In genomic region chr9:91530829-91531228, GRCh38 we compare ENCODE assay signal across 17 cellular contexts.
"Had no signal": no experiment of that assay in that cellular context is flagged by ENCODE, and none has a peak within 500 bp of the region (broad histone marks: within the 10 kb centered on the region; RNA-seq: fewer than 3 reads in every experiment).

No MANE protein-coding gene starts in this region.

- H3K36me3 ChIP-seq: tibial artery had no signal

- H3K27me3 ChIP-seq: tibial artery had no signal

- H3K4me3 ChIP-seq: mucosa of descending colon, tibial artery had no signal

- H3K9me3 Mint-ChIP-seq: activated CD4-positive, alpha-beta T cell treated with anti-CD3 and anti-CD28 coated beads, Interleukin-2, amount 10 ng/mL, durations not matched to agents 24 days and 14 days; central memory CD8-positive, alpha-beta T cell had no signal

- H3K9me3 ChIP-seq: mucosa of descending colon, tibial artery had no signal

- H3K9ac ChIP-seq: parathyroid adenoma had no signal

- H3K27ac ChIP-seq: epithelial cell of prostate, parathyroid adenoma, tibial artery had no signal

- DNase-seq: activated CD4-positive, alpha-beta T cell treated with anti-CD3 and anti-CD28 coated beads, Interleukin-2, amount 10 ng/mL, durations not matched to agents 24 days and 14 days; activated CD4-positive, CD25-positive, alpha-beta regulatory T cell; activated CD8-positive, alpha-beta memory T cell treated with anti-CD3 and anti-CD28 coated beads, Interleukin-2, amount 50 U/mL, for 4 hours; activated CD8-positive, alpha-beta T cell treated with anti-CD3 and anti-CD28 coated beads, Interleukin-2, amount 10 ng/mL, durations not matched to agents 7 days and 5 days; activated effector memory CD4-positive, alpha-beta T cell treated with anti-CD3 and anti-CD28 coated beads, Interleukin-2, amount 50 U/mL, for 16 hours; activated T-cell treated with anti-CD3 and anti-CD28 coated beads, Interleukin-2, amount 50 U/mL, for 48 hours; effector CD8-positive, alpha-beta T cell; mucosa of descending colon; naive thymus-derived CD4-positive, alpha-beta T cell; stimulated activated CD4-positive, alpha-beta T cell treated with anti-CD3 and anti-CD28 coated beads, Interleukin-2, amount 100 ng/mL, for 48 hours; stimulated activated naive B cell treated with anti-CD40 and anti-IgM and Interleukin-4, amounts not matched to agents 10 μg/mL and 1 μg/mL and 100 μg/mL, for 72 hours; tibial artery had no signal

- H3K4me1 Mint-ChIP-seq: activated CD4-positive, alpha-beta T cell treated with anti-CD3 and anti-CD28 coated beads, Interleukin-2, amount 10 ng/mL, durations not matched to agents 24 days and 14 days; activated naive CD4-positive, alpha-beta T cell treated with anti-CD3 and anti-CD28 coated beads, Interleukin-2, amount 50 U/mL, for 24 hours; brain; central memory CD8-positive, alpha-beta T cell; naive thymus-derived CD4-positive, alpha-beta T cell; stimulated activated naive B cell treated with anti-CD40 and anti-IgM and Interleukin-4, amounts not matched to agents 10 μg/mL and 1 μg/mL and 100 μg/mL, for 72 hours had no signal

- H3K4me1 ChIP-seq: parathyroid adenoma, tibial artery had no signal

- H3K36me3 Mint-ChIP-seq: activated naive CD4-positive, alpha-beta T cell treated with anti-CD3 and anti-CD28 coated beads, Interleukin-2, amount 50 U/mL, for 24 hours; brain; naive thymus-derived CD4-positive, alpha-beta T cell; stimulated activated naive B cell treated with anti-CD40 and anti-IgM and Interleukin-4, amounts not matched to agents 10 μg/mL and 1 μg/mL and 100 μg/mL, for 72 hours had no signal

- ATAC-seq: activated CD8-positive, alpha-beta T cell treated with anti-CD3 and anti-CD28 coated beads, Interleukin-2, amount 10 ng/mL, durations not matched to agents 7 days and 5 days; mucosa of descending colon; naive thymus-derived CD4-positive, alpha-beta T cell; stimulated activated naive B cell treated with anti-CD40 and anti-IgM and Interleukin-4, amounts not matched to agents 10 μg/mL and 1 μg/mL and 100 μg/mL, for 72 hours had no signal

- H3K27ac Mint-ChIP-seq: activated CD4-positive, alpha-beta T cell treated with anti-CD3 and anti-CD28 coated beads, Interleukin-2, amount 10 ng/mL, durations not matched to agents 24 days and 14 days; activated CD8-positive, alpha-beta T cell treated with anti-CD3 and anti-CD28 coated beads, Interleukin-2, amount 10 ng/mL, durations not matched to agents 7 days and 5 days; activated naive CD4-positive, alpha-beta T cell treated with anti-CD3 and anti-CD28 coated beads, Interleukin-2, amount 50 U/mL, for 24 hours; brain; naive thymus-derived CD4-positive, alpha-beta T cell; stimulated activated naive B cell treated with anti-CD40 and anti-IgM and Interleukin-4, amounts not matched to agents 10 μg/mL and 1 μg/mL and 100 μg/mL, for 72 hours had no signal

- H3K4me3 Mint-ChIP-seq: activated CD4-positive, alpha-beta T cell treated with anti-CD3 and anti-CD28 coated beads, Interleukin-2, amount 10 ng/mL, durations not matched to agents 24 days and 14 days; activated CD8-positive, alpha-beta T cell treated with anti-CD3 and anti-CD28 coated beads, Interleukin-2, amount 10 ng/mL, durations not matched to agents 7 days and 5 days; activated naive CD4-positive, alpha-beta T cell treated with anti-CD3 and anti-CD28 coated beads, Interleukin-2, amount 50 U/mL, for 24 hours; brain; central memory CD8-positive, alpha-beta T cell; naive thymus-derived CD4-positive, alpha-beta T cell; stimulated activated naive B cell treated with anti-CD40 and anti-IgM and Interleukin-4, amounts not matched to agents 10 μg/mL and 1 μg/mL and 100 μg/mL, for 72 hours had no signal
